8 cellular contexts compared by ENCODE assay signal in the genomic region with DNA sequence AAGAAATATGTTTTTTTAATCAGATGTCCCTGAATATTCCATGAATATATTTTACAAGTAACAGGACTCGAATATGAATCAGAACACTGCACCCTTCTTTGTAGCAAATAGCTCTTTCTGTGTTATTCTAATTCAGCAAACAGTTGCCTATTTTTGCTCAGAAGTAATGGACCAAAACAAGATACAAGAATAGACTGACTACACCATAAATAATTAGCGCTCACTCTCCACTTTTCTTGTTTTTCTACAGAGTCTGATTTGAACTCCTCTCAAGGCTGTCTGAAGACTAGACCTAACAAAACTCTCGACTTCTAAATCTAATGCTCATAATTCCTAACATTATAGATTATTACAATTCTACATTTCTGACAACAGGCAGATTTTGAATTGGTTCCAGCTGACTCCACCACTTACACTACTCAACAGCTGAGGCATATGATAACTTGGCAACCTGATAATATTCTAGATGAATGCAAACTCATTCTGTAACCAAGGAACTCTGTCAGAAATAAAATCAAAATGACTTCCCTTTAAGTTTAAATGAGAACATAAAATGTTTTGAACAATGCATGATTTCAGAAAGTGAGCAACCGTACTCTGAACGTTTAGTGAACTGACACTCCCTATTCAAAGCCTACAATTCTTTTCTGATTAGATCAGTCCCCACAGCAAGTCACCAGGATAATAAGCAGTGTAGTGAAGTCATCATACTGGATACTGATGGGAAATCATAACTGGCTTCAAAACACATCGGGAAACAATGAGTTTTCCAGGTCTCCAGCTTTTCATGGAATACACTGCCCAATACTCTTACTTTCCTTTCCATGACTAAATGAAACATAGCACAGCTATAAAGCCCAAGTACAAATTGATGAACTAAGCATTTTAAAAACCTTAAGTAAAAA.
DNase-seq lines count a peak whose midpoint lies in the region; ATAC-seq and TF ChIP-seq lines count a peak whose summit lies in the region.

No MANE protein-coding gene starts in this region.

- no peak overlapping the region for H3K9ac ChIP-seq in H9 (ENCODE audit: extremely low read depth, insufficient read length, low read length)
- peak overlapping the region; percentile 29 for H3K9ac ChIP-seq in SK-N-MC (ENCODE audit: insufficient read length)

- H3K4me3 ChIP-seq in SK-N-MC, result peak overlapping the region; percentile 26

- no peaks in the 10 kb centered on the region for H3K9me3 Mint-ChIP-seq in H9

- H3K4me3 Mint-ChIP-seq in H9, result peak overlapping the region; percentile 97 to 98

- H4K91ac ChIP-seq in H9 (ENCODE audit: insufficient read length, low read depth, low read length), result no peak overlapping the region

- no peaks in the 10 kb centered on the region for H3K27me3 ChIP-seq in H9 (ENCODE audit: insufficient read depth, low read length)

- H2BK120ac ChIP-seq in H9 (ENCODE audit: low read depth, low read length, poor library complexity, severe bottlenecking), result no peak overlapping the region

- no peak for TF ChIP-seq CTCF in H9 (conservative IDR thresholded peaks at IDR 0.05)

- H3K27ac Mint-ChIP-seq in H9, result 0 out of 7 replicates have a peak overlapping the region, but pooled peaks of 1 of the 3 experiments have one; percentile 33

- no peaks in the 10 kb centered on the region for H3K36me3 Mint-ChIP-seq in H9 (ENCODE audit: insufficient read depth in 1 of 3, low read depth in 3 of 3)

- no peaks in the 10 kb centered on the region for H3K9me3 ChIP-seq in H9 (ENCODE audit: control insufficient read depth, low read depth, low read length)
- H3K9me3 ChIP-seq in SK-N-MC (ENCODE audit: low read depth, low read length), result no peaks in the 10 kb centered on the region

- no peak overlapping the region for H3K27ac ChIP-seq in H9 (ENCODE audit: insufficient read length, low read depth, low read length)
- H3K27ac ChIP-seq in SK-N-MC, result 0 out of 2 replicates have a peak overlapping the region, but pooled peaks have one; percentile 15

- H3T11ph ChIP-seq in H9 (ENCODE audit: low read length), result no peak overlapping the region

- H3K4me1 Mint-ChIP-seq in H9, result peaks cover 53 to 61% of the 10 kb centered on the region in 2 experiments

- DNase-seq in H9 (no peak), SK-N-MC (ENCODE audit: low read depth, low spot score) (no peak), glomerular endothelial cell (ENCODE audit: extremely low read depth, low read depth, low spot score) (peak; percentile 68), stromal cell of bone marrow (ENCODE audit: low read depth) (peak; percentile 77), cerebellar nuclear complex (lab: John Stamatoyannopoulos, UW) (no peak), HPDE6-E6E7 (ENCODE audit: extremely low spot score) (no peak), Kasumi-1 (lab: John Stamatoyannopoulos, UW) (no peak)

- H3K4me1 ChIP-seq in H9 (ENCODE audit: insufficient read depth, low read length), result peaks cover 7% of the 10 kb centered on the region; the same call in 1 of the 2 replicates

- no peak overlapping the region for H2BK20ac ChIP-seq in H9 (ENCODE audit: low read depth, low read length, poor library complexity, severe bottlenecking)

- H4K5ac ChIP-seq in H9 (ENCODE audit: insufficient read length, low read depth, low read length), result no peak overlapping the region

- no peaks in the 10 kb centered on the region for H3K23me2 ChIP-seq in H9 (ENCODE audit: insufficient read length, low read depth, low read length, poor library complexity, severe bottlenecking)

- peaks cover 31% of the 10 kb centered on the region; the same call in 1 of the 2 replicates for H3K79me2 ChIP-seq in H9 (ENCODE audit: insufficient read depth, low read length)

- H3K18ac ChIP-seq in H9 (ENCODE audit: insufficient read length, low read depth, low read length), result no peak overlapping the region

- H3K4me2 ChIP-seq in H9 (ENCODE audit: insufficient read depth, insufficient read length, low read length), result peak overlapping the region; percentile 63

- H3K27me3 Mint-ChIP-seq in H9 (ENCODE audit: low read depth), result no peaks in the 10 kb centered on the region

- no peaks in the 10 kb centered on the region for H4K20me1 ChIP-seq in H9 (ENCODE audit: control insufficient read depth, insufficient read depth, insufficient read length)

- H2AK5ac ChIP-seq in H9 (ENCODE audit: insufficient read length, low read length), result no peak overlapping the region

- H3K14ac ChIP-seq in H9 (ENCODE audit: insufficient read depth, low read length), result no peak overlapping the region

- H3K79me1 ChIP-seq in H9 (ENCODE audit: insufficient read depth, low read depth, low read length, poor library complexity, severe bottlenecking), result no peaks in the 10 kb centered on the region

- ATAC-seq in HG02852 (IDR thresholded peaks at IDR 0.05; ENCODE audit: unreplicated experiment), result no peak

- H2BK5ac ChIP-seq in H9 (ENCODE audit: insufficient read length, low read length), result no peak overlapping the region

- H2BK15ac ChIP-seq in H9 (ENCODE audit: low read depth, low read length), result no peak overlapping the region

- no peaks in the 10 kb centered on the region for H3K36me3 ChIP-seq in SK-N-MC (ENCODE audit: insufficient read depth, low read length)

- H2AFZ ChIP-seq in H9 (ENCODE audit: low read length), result no peak overlapping the region

- H4K8ac ChIP-seq in H9 (replicated peaks; ENCODE audit: insufficient read length, low read depth, low read length), result no peak overlapping the region

- no peak overlapping the region for H3K56ac ChIP-seq in H9 (ENCODE audit: insufficient read length, low read depth, low read length)

- no peak overlapping the region for H2BK12ac ChIP-seq in H9 (ENCODE audit: insufficient read length, low read depth, low read length)

- WGBS in H9 (ENCODE audit: extremely low coverage, insufficient read length, low lambda C conversion rate), result no CpG with 5 or more reads among the region's 6 CpGs

- no peak overlapping the region for H3K4ac ChIP-seq in H9 (ENCODE audit: low read depth, low read length)

- no peak overlapping the region for H3K23ac ChIP-seq in H9 (ENCODE audit: insufficient read length, low read depth, low read length)

Comparison
In these comparisons a context has a peak if more than half of its experiments do, and no peak if none do; other contexts are left out.
1. DNase-seq: peak in glomerular endothelial cell (single experiment) and stromal cell of bone marrow (single experiment); none in H9 (single experiment), SK-N-MC (single experiment), cerebellar nuclear complex (0 of 2), HPDE6-E6E7 (single experiment) and Kasumi-1 (0 of 2).